Comparison of ENCODE assay signal across 10 cellular contexts in genomic region chr17:75498726-75499213, GRCh38. TPM values are rescaled to one million over a fixed set of nuclear protein-coding genes. Genes with fewer than 3 reads are reported as not detected.
DNase-seq lines count a peak whose midpoint lies in the region; ATAC-seq and TF ChIP-seq lines count a peak whose summit lies in the region.
"Had no signal": no experiment of that assay in that cellular context is flagged by ENCODE, and none has a peak within 500 bp of the region (broad histone marks: within the 10 kb centered on the region; RNA-seq: fewer than 3 reads in every experiment).

No MANE protein-coding gene starts in this region.

- H4K20me1 ChIP-seq in smooth muscle cell (ENCODE audit: low read depth), result no peaks in the 10 kb centered on the region

- no peak for ATAC-seq in HG03159 (IDR thresholded peaks at IDR 0.05; ENCODE audit: unreplicated experiment)

- H3K9ac ChIP-seq in stomach smooth muscle (ENCODE audit: low read length in 2 of 2) (no peak overlapping the region), smooth muscle cell (ENCODE audit: low read depth) (no peak overlapping the region)

- TF ChIP-seq CTCF in esophagus muscularis mucosa (IDR thresholded peaks at IDR 0.05), result no peak
- no peak for TF ChIP-seq CTCF in smooth muscle cell (IDR thresholded peaks at IDR 0.05; ENCODE audit: borderline replicate concordance, insufficient read depth, poor library complexity, severe bottlenecking)

- no peaks in the 10 kb centered on the region for H3K79me2 ChIP-seq in smooth muscle cell (ENCODE audit: low read depth)

- H2AFZ ChIP-seq in smooth muscle cell (ENCODE audit: low read depth), result no peak overlapping the region

- DNase-seq in DMS53 (lab: John Stamatoyannopoulos, UW) (peak; percentile 26), DMS53 treated with DMSO at 0.1 percent for 48 hours (lab: John Stamatoyannopoulos, UW; ENCODE audit: unreplicated experiment) (no peak), esophagus muscularis mucosa (ENCODE audit: extremely low spot score) (no peak), smooth muscle cell (lab: John Stamatoyannopoulos, UW; ENCODE audit: unreplicated experiment) (no peak)
- DNase-seq: activated CD4-positive, alpha-beta T cell treated with anti-CD3 and anti-CD28 coated beads, Interleukin-2, amount 50 U/mL, for 48 hours; stimulated activated CD4-positive, alpha-beta T cell treated with anti-CD3 and anti-CD28 coated beads, Interleukin-2, amount 100 ng/mL, for 24 hours had no signal

- H3K4me3 ChIP-seq in esophagus muscularis mucosa, result no peak overlapping the region
- no peak overlapping the region for H3K4me3 ChIP-seq in stomach smooth muscle (ENCODE audit: low read length in 2 of 2)
- H3K4me3 ChIP-seq in smooth muscle cell, result no peak overlapping the region
- H3K4me3 ChIP-seq: SK-N-MC, thoracic aorta had no signal

- TF ChIP-seq POLR2A in esophagus muscularis mucosa (IDR thresholded peaks at IDR 0.05; ENCODE audit: low read depth), result no peak

- H3K4me2 ChIP-seq in smooth muscle cell, result no peak overlapping the region

- no peaks in the 10 kb centered on the region for H3K9me3 ChIP-seq in esophagus muscularis mucosa
- no peaks in the 10 kb centered on the region for H3K9me3 ChIP-seq in stomach smooth muscle (ENCODE audit: control insufficient read depth in 2 of 2, low read length in 2 of 2)
- H3K9me3 ChIP-seq in smooth muscle cell (replicated peaks; ENCODE audit: low read depth), result no peaks in the 10 kb centered on the region
- H3K9me3 ChIP-seq: thoracic aorta had no signal

- H3K4me1 ChIP-seq in esophagus muscularis mucosa (peaks cover 33 to 53% (median 46%) of the 10 kb centered on the region in 4 donors), stomach smooth muscle (ENCODE audit: control insufficient read depth, insufficient read depth, low read length) (peaks cover 14% of the 10 kb centered on the region), smooth muscle cell (ENCODE audit: low read depth) (no peaks in the 10 kb centered on the region)

- H3K27ac ChIP-seq in esophagus muscularis mucosa (replicated peaks in 1 of 4) (peak overlapping the region in 3 of 4 donors; percentile 53 to 78 (median 70)), stomach smooth muscle (ENCODE audit: low read length) (peak overlapping the region; percentile 18), smooth muscle cell (ENCODE audit: low read depth) (no peak overlapping the region)
- H3K27ac ChIP-seq: SK-N-MC had no signal

- H3K27me3 ChIP-seq in esophagus muscularis mucosa (no peaks in the 10 kb centered on the region), stomach smooth muscle (ENCODE audit: control insufficient read depth in 1 of 2, insufficient read depth in 2 of 2, low read length in 2 of 2) (no peaks in the 10 kb centered on the region), smooth muscle cell (ENCODE audit: low read depth) (no peaks in the 10 kb centered on the region)

- TF ChIP-seq EP300 in esophagus muscularis mucosa (IDR thresholded peaks at IDR 0.05), result no peak

- no peaks in the 10 kb centered on the region for H3F3A ChIP-seq in smooth muscle cell (ENCODE audit: low read depth)

- intact Hi-C loops in esophagus muscularis mucosa (cut with DNase I), result no loop called here

- 57% methylated on average over 10 of the region's 16 CpGs for WGBS in esophagus muscularis mucosa
- WGBS in smooth muscle cell (ENCODE audit: low lambda C conversion rate), result 73% methylated on average over 16 of the region's 16 CpGs

- peaks cover 21 to 99% (median 95%) of the 10 kb centered on the region in 4 donors for H3K36me3 ChIP-seq in esophagus muscularis mucosa
- peaks cover 25 to 37% of the 10 kb centered on the region in 2 donors for H3K36me3 ChIP-seq in stomach smooth muscle (ENCODE audit: control insufficient read depth in 2 of 2, insufficient read depth in 2 of 2, low read length in 2 of 2)
- no peaks in the 10 kb centered on the region for H3K36me3 ChIP-seq in smooth muscle cell (ENCODE audit: low read depth)

RNA-seq across cellular contexts. Expression of gene CASKIN2, which starts 16.6 kb away (rescaled TPM):
- 10 to 100 TPM; 16.2 to 43.5 (median 35.5) TPM for total RNA-seq in esophagus muscularis mucosa
- 2.6 and 4.2 TPM in 2 replicates for total RNA-seq in smooth muscle cell
- polyA plus RNA-seq in smooth muscle cell, result 8.0 and 10.9 TPM in 2 replicates

RNA-seq across cellular contexts. Expression of gene TSEN54, which starts 17.6 kb away (rescaled TPM):
- total RNA-seq in esophagus muscularis mucosa (10 to 100 TPM; 14.5 to 32.1 (median 24.1) TPM), smooth muscle cell (12.5 and 15.1 TPM in 2 replicates)
- 15.1 and 27.7 TPM in 2 replicates for polyA plus RNA-seq in smooth muscle cell

RNA-seq across cellular contexts. Expression of gene LLGL2, which starts 26.7 kb away (rescaled TPM):
- total RNA-seq in esophagus muscularis mucosa, result 10 to 100 TPM in 2 of 4 donors, 1 to 10 TPM in 2; 6.1 to 12.3 (median 9.1) TPM
- 7.6 and 9.9 TPM in 2 replicates for total RNA-seq in smooth muscle cell
- 12.7 and 33.5 TPM in 2 replicates for polyA plus RNA-seq in smooth muscle cell

RNA-seq across cellular contexts. Expression of gene TMEM94, which starts 42.3 kb away (rescaled TPM):
- total RNA-seq in esophagus muscularis mucosa (10 to 100 TPM; 35.3 to 71.4 (median 46.3) TPM), smooth muscle cell (18.4 and 35.9 TPM in 2 replicates)
- polyA plus RNA-seq in smooth muscle cell, result 25.9 and 26.3 TPM in 2 replicates
